In genomic region chr1:227306689-227307088, GRCh38 we compare ENCODE assay signal across 1 cellular context.
TF ChIP-seq lines count a peak whose summit lies in the region.

No MANE protein-coding gene starts in this region.

TF ChIP-seq in HepG2, 621 proteins besides CTCF, POLR2A, EP300 and RAD21 (continued from another document):
- TF ChIP-seq GMEB2 (CRISPR knock-in tag; IDR thresholded peaks at IDR 0.05; ENCODE audit: low read depth): no peak
- no peak for TF ChIP-seq GMEB1 (CRISPR knock-in tag; IDR thresholded peaks at IDR 0.05; ENCODE audit: borderline replicate concordance)
- no peak for TF ChIP-seq ZFP1 (CRISPR knock-in tag; IDR thresholded peaks at IDR 0.05)
- peak; percentile 84 for TF ChIP-seq ZNF7 (CRISPR knock-in tag; IDR thresholded peaks at IDR 0.05)
TF ChIP-seq in HepG2: peak in this region for 1.
